ENCODE assay signal across 23 cellular contexts in genomic region chr2:26483501-26483900, GRCh38. TPM values are rescaled to one million over a fixed set of nuclear protein-coding genes. Genes with fewer than 3 reads are reported as not detected.
"Had no signal": no experiment of that assay in that cellular context is flagged by ENCODE, and none has a peak within 500 bp of the region (broad histone marks: within the 10 kb centered on the region; RNA-seq: fewer than 3 reads in every experiment).

No MANE protein-coding gene starts in this region.

- H3K36me3 ChIP-seq: esophagus squamous epithelium, gastroesophageal sphincter, heart left ventricle, upper lobe of left lung had no signal

- H3K27ac ChIP-seq: esophagus squamous epithelium, gastroesophageal sphincter, heart left ventricle, upper lobe of left lung had no signal

- H3K27ac Mint-ChIP-seq: activated CD8-positive, alpha-beta T cell treated with anti-CD3 and anti-CD28 coated beads, Interleukin-2, amount 10 ng/mL, durations not matched to agents 7 days and 5 days; activated naive CD4-positive, alpha-beta T cell treated with anti-CD3 and anti-CD28 coated beads, Interleukin-2, amount 50 U/mL, for 72 hours; activated T-helper 17 cell treated with anti-CD3 and anti-CD28 coated beads, Interleukin-2, amount 50 U/mL, for 72 hours; endodermal cell; memory B cell; T-cell had no signal

- H3K27me3 Mint-ChIP-seq: T-cell had no signal

- DNase-seq: activated CD4-positive, alpha-beta T cell treated with anti-CD3 and anti-CD28 coated beads for 1 hour; activated CD4-positive, alpha-beta T cell treated with anti-CD3 and anti-CD28 coated beads, Interleukin-2, amount 50 U/mL, for 1 hour; activated CD8-positive, alpha-beta T cell treated with anti-CD3 and anti-CD28 coated beads, Interleukin-2, amount 10 ng/mL, durations not matched to agents 7 days and 5 days; activated T-cell treated with anti-CD3 and anti-CD28 coated beads, Interleukin-2, amount 50 U/mL, for 1 hour; cerebellar nuclear complex; cortex of kidney; endodermal cell; esophagus squamous epithelium; occipital lobe; stimulated activated CD4-positive, alpha-beta T cell treated with anti-CD3 and anti-CD28 coated beads, Interleukin-12 subunit alpha, Interleukin-12 subunit beta, amount 100 ng/mL, for 4 hours; stimulated activated CD4-positive, alpha-beta T cell treated with anti-CD3 and anti-CD28 coated beads, Interleukin-4, amount 100 ng/mL, for 4 hours; stimulated activated naive CD8-positive, alpha-beta T cell treated with anti-CD3 and anti-CD28 coated beads, Interleukin-15, Interleukin-2, amounts not matched to agents 100 U/mL and 50 U/mL, for 24 hours; T-cell; upper lobe of left lung had no signal

- H3K9me3 Mint-ChIP-seq: activated naive CD4-positive, alpha-beta T cell treated with anti-CD3 and anti-CD28 coated beads, Interleukin-2, amount 50 U/mL, for 72 hours; activated T-helper 17 cell treated with anti-CD3 and anti-CD28 coated beads, Interleukin-2, amount 50 U/mL, for 72 hours; endodermal cell; memory B cell; T-cell had no signal

- H3K4me3 ChIP-seq: esophagus squamous epithelium, gastroesophageal sphincter, heart left ventricle, upper lobe of left lung had no signal

- H3K4me3 Mint-ChIP-seq: activated CD8-positive, alpha-beta T cell treated with anti-CD3 and anti-CD28 coated beads, Interleukin-2, amount 10 ng/mL, durations not matched to agents 7 days and 5 days; activated T-helper 17 cell treated with anti-CD3 and anti-CD28 coated beads, Interleukin-2, amount 50 U/mL, for 72 hours; endodermal cell; memory B cell; T-cell had no signal

- H3K36me3 Mint-ChIP-seq: activated naive CD4-positive, alpha-beta T cell treated with anti-CD3 and anti-CD28 coated beads, Interleukin-2, amount 50 U/mL, for 72 hours; memory B cell; T-cell had no signal

- H3K4me1 ChIP-seq: esophagus squamous epithelium, upper lobe of left lung had no signal

- H3K9me3 ChIP-seq: esophagus squamous epithelium, gastroesophageal sphincter, heart left ventricle, upper lobe of left lung had no signal

- H3K4me1 Mint-ChIP-seq: activated T-helper 17 cell treated with anti-CD3 and anti-CD28 coated beads, Interleukin-2, amount 50 U/mL, for 72 hours; endodermal cell; memory B cell; T-cell had no signal

- H3K27me3 ChIP-seq: heart left ventricle, upper lobe of left lung had no signal

- ATAC-seq: activated CD8-positive, alpha-beta T cell treated with anti-CD3 and anti-CD28 coated beads, Interleukin-2, amount 10 ng/mL, durations not matched to agents 7 days and 5 days; activated naive CD4-positive, alpha-beta T cell treated with anti-CD3 and anti-CD28 coated beads, Interleukin-2, amount 50 U/mL, for 72 hours; activated T-helper 17 cell treated with anti-CD3 and anti-CD28 coated beads, Interleukin-2, amount 50 U/mL, for 72 hours; gastroesophageal sphincter; stimulated activated naive CD8-positive, alpha-beta T cell treated with anti-CD3 and anti-CD28 coated beads, Interleukin-15, Interleukin-2, amounts not matched to agents 100 U/mL and 50 U/mL, for 24 hours; T-cell had no signal

RNA-seq across cellular contexts. Expression of gene OTOF, which starts 5.6 kb away (rescaled TPM):
- total RNA-seq: astrocyte, bronchial epithelial cell had no signal
- polyA plus RNA-seq: keratinocyte, neural cell had no signal
